ENCODE assay signal across 19 cellular contexts in genomic region chr13:88022826-88023225, GRCh38.
"Had no signal": no experiment of that assay in that cellular context is flagged by ENCODE, and none has a peak within 500 bp of the region (broad histone marks: within the 10 kb centered on the region; RNA-seq: fewer than 3 reads in every experiment).

No MANE protein-coding gene starts in this region.

- H3K9me3 ChIP-seq: body of pancreas, left ventricle myocardium inferior had no signal

- H3K36me3 Mint-ChIP-seq: activated naive CD8-positive, alpha-beta T cell had no signal

- H3K27ac Mint-ChIP-seq: activated naive CD8-positive, alpha-beta T cell; nephron; progenitor cell of endocrine pancreas had no signal

- H3K4me1 ChIP-seq: body of pancreas, left ventricle myocardium inferior had no signal

- H3K36me3 ChIP-seq: left ventricle myocardium inferior had no signal

- H3K4me1 Mint-ChIP-seq: central memory CD8-positive, alpha-beta T cell; nephron had no signal

- H3K27me3 Mint-ChIP-seq: activated naive CD8-positive, alpha-beta T cell; central memory CD8-positive, alpha-beta T cell; progenitor cell of endocrine pancreas had no signal

- H3K4me3 Mint-ChIP-seq: activated naive CD8-positive, alpha-beta T cell; central memory CD8-positive, alpha-beta T cell; nephron had no signal

- H3K27me3 ChIP-seq: body of pancreas, hepatocyte had no signal

- DNase-seq: activated CD4-positive, alpha-beta T cell treated with anti-CD3 and anti-CD28 coated beads, Interleukin-2, amount 50 U/mL, for 1 hour; activated CD8-positive, alpha-beta memory T cell treated with anti-CD3 and anti-CD28 coated beads for 24 hours; activated gamma-delta T cell treated with Interleukin-2 at 50 U/mL for 16 hours; amygdala; body of pancreas; cortex of kidney; erythroblast; left ventricle myocardium inferior; mesendoderm; right cardiac atrium; stimulated activated naive CD8-positive, alpha-beta T cell treated with anti-CD3 and anti-CD28 coated beads, Interleukin-15, Interleukin-2, amounts not matched to agents 100 U/mL and 50 U/mL, for 24 hours; T-helper 9 cell; trophoblast cell had no signal

- ATAC-seq: activated CD4-positive, CD25-positive, alpha-beta regulatory T cell treated with anti-CD3 and anti-CD28 coated beads, Interleukin-2, amount 50 U/mL, for 24 hours; body of pancreas; right cardiac atrium; stimulated activated naive CD8-positive, alpha-beta T cell treated with anti-CD3 and anti-CD28 coated beads, Interleukin-15, Interleukin-2, amounts not matched to agents 100 U/mL and 50 U/mL, for 24 hours had no signal

- H3K27ac ChIP-seq: body of pancreas, hepatocyte, left ventricle myocardium inferior had no signal

- H3K4me3 ChIP-seq: body of pancreas, hepatocyte, left ventricle myocardium inferior had no signal
